ENCODE assay signal across 25 cellular contexts in the genomic region with DNA sequence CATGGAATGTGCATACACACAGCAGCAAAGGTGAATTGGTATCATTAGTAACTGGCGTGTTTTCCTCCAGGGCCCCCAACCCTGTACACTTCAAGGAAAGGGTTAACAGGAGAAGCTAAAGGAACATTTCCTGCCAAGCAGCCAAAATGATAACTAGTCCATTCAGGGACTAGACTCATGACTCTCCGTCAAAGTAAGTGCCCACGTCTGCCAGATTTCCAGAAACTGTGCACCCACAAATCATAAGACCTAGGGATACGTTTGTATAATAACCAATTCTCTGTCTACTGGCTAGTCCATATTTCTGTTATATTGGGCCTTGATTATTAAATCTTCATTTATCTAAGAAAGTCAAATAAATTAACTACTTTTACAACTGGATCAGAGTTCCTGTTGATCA.
"Had no signal": no experiment of that assay in that cellular context is flagged by ENCODE, and none has a peak within 500 bp of the region (broad histone marks: within the 10 kb centered on the region; RNA-seq: fewer than 3 reads in every experiment).

No MANE protein-coding gene starts in this region.

- H3K4me3 Mint-ChIP-seq: mesothelial cell of epicardium; naive B cell; natural killer cell; nephron progenitor cell; stimulated activated memory B cell treated with anti-CD40 and anti-IgM and Interleukin-4, amounts not matched to agents 10 μg/mL and 1 μg/mL and 100 μg/mL, for 72 hours; stimulated activated naive CD8-positive, alpha-beta T cell treated with anti-CD3 and anti-CD28 coated beads, Interleukin-15, amount 100 ng/mL, for 72 hours; type B pancreatic cell had no signal

- H3K4me1 ChIP-seq: pancreas, prostate gland, uterus had no signal

- H3K27ac ChIP-seq: left ventricle myocardium inferior, pancreas, prostate gland, sigmoid colon, spleen, tibial nerve, uterus had no signal

- DNase-seq: left ventricle myocardium inferior; mesendoderm; naive B cell; natural killer cell; nephron progenitor cell; nucleus accumbens; pancreas; posterior cingulate gyrus; retina; right cardiac atrium; sigmoid colon; small intestine; spleen; stimulated activated CD4-positive, alpha-beta T cell treated with anti-CD3 and anti-CD28 coated beads, Interleukin-2, amount 100 ng/mL, for 48 hours; stimulated activated CD4-positive, alpha-beta T cell treated with anti-CD3 and anti-CD28 coated beads, Interleukin-4, amount 100 ng/mL, for 4 hours; stimulated activated CD8-positive, alpha-beta memory T cell treated with anti-CD3 and anti-CD28 coated beads, Interleukin-4, amount 100 ng/mL, for 48 hours; stimulated activated naive CD4-positive, alpha-beta T cell treated with Interleukin-2 at 50 U/mL for 16 hours; stimulated activated naive CD8-positive, alpha-beta T cell treated with anti-CD3 and anti-CD28 coated beads, Interleukin-15, amount 100 ng/mL, for 72 hours; uterus had no signal

- H3K9me3 ChIP-seq: left ventricle myocardium inferior, pancreas, prostate gland, sigmoid colon, spleen, tibial nerve, uterus had no signal

- ATAC-seq: natural killer cell; pancreas; right cardiac atrium; stimulated activated memory B cell treated with anti-CD40 and anti-IgM and Interleukin-4, amounts not matched to agents 10 μg/mL and 1 μg/mL and 100 μg/mL, for 72 hours; stimulated activated naive CD8-positive, alpha-beta T cell treated with anti-CD3 and anti-CD28 coated beads, Interleukin-15, amount 100 ng/mL, for 72 hours had no signal

- H3K36me3 ChIP-seq: left ventricle myocardium inferior, pancreas, prostate gland, sigmoid colon, spleen, tibial nerve, uterus had no signal

- H3K27me3 Mint-ChIP-seq: naive B cell; stimulated activated naive CD8-positive, alpha-beta T cell treated with anti-CD3 and anti-CD28 coated beads, Interleukin-15, amount 100 ng/mL, for 72 hours; type B pancreatic cell had no signal

- H3K27ac Mint-ChIP-seq: mesothelial cell of epicardium; naive B cell; natural killer cell; nephron progenitor cell; stimulated activated memory B cell treated with anti-CD40 and anti-IgM and Interleukin-4, amounts not matched to agents 10 μg/mL and 1 μg/mL and 100 μg/mL, for 72 hours; stimulated activated naive CD8-positive, alpha-beta T cell treated with anti-CD3 and anti-CD28 coated beads, Interleukin-15, amount 100 ng/mL, for 72 hours; type B pancreatic cell had no signal

- H3K4me1 Mint-ChIP-seq: natural killer cell had no signal

- H3K4me3 ChIP-seq: left ventricle myocardium inferior, lung, pancreas, prostate gland, sigmoid colon, spleen, tibial nerve, uterus had no signal

- H3K27me3 ChIP-seq: pancreas, sigmoid colon, tibial nerve, uterus had no signal

- H3K36me3 Mint-ChIP-seq: mesothelial cell of epicardium; naive B cell; natural killer cell; stimulated activated memory B cell treated with anti-CD40 and anti-IgM and Interleukin-4, amounts not matched to agents 10 μg/mL and 1 μg/mL and 100 μg/mL, for 72 hours; type B pancreatic cell had no signal

- H3K9me3 Mint-ChIP-seq: mesothelial cell of epicardium; naive B cell; natural killer cell; nephron progenitor cell; stimulated activated memory B cell treated with anti-CD40 and anti-IgM and Interleukin-4, amounts not matched to agents 10 μg/mL and 1 μg/mL and 100 μg/mL, for 72 hours; stimulated activated naive CD8-positive, alpha-beta T cell treated with anti-CD3 and anti-CD28 coated beads, Interleukin-15, amount 100 ng/mL, for 72 hours; type B pancreatic cell had no signal
